ENCODE assay signal across 18 cellular contexts in genomic region chr18:49621851-49622351, GRCh38.
"Had no signal": no experiment of that assay in that cellular context is flagged by ENCODE, and none has a peak within 500 bp of the region (broad histone marks: within the 10 kb centered on the region; RNA-seq: fewer than 3 reads in every experiment).

No MANE protein-coding gene starts in this region.

- H3K27ac ChIP-seq: brain microvascular endothelial cell, dorsolateral prefrontal cortex, esophagus squamous epithelium, heart left ventricle, sigmoid colon had no signal

- H3K4me3 ChIP-seq: dorsolateral prefrontal cortex, esophagus squamous epithelium, heart left ventricle, sigmoid colon had no signal

- ATAC-seq: activated CD4-positive, CD25-positive, alpha-beta regulatory T cell treated with anti-CD3 and anti-CD28 coated beads, Interleukin-2, amount 50 U/mL, for 24 hours; activated naive CD4-positive, alpha-beta T cell treated with anti-CD3 and anti-CD28 coated beads, Interleukin-2, amount 50 U/mL, for 72 hours; heart left ventricle; naive thymus-derived CD4-positive, alpha-beta T cell had no signal

- H3K36me3 Mint-ChIP-seq: mesothelial cell of epicardium; naive thymus-derived CD4-positive, alpha-beta T cell had no signal

- H3K27ac Mint-ChIP-seq: activated naive CD4-positive, alpha-beta T cell treated with anti-CD3 and anti-CD28 coated beads, Interleukin-2, amount 50 U/mL, for 72 hours; activated T-cell treated with anti-CD3 and anti-CD28 coated beads, Interleukin-2, amount 50 U/mL, for 24 hours; mesothelial cell of epicardium; naive thymus-derived CD4-positive, alpha-beta T cell had no signal

- H3K27me3 ChIP-seq: sigmoid colon had no signal

- H3K4me3 Mint-ChIP-seq: activated T-cell treated with anti-CD3 and anti-CD28 coated beads, Interleukin-2, amount 50 U/mL, for 24 hours; mesothelial cell of epicardium had no signal

- H3K36me3 ChIP-seq: brain microvascular endothelial cell, esophagus squamous epithelium, heart left ventricle, sigmoid colon had no signal

- FAIRE-seq: endometrium, islet of Langerhans had no signal

- H3K9me3 Mint-ChIP-seq: activated naive CD4-positive, alpha-beta T cell treated with anti-CD3 and anti-CD28 coated beads, Interleukin-2, amount 50 U/mL, for 72 hours; activated T-cell treated with anti-CD3 and anti-CD28 coated beads, Interleukin-2, amount 50 U/mL, for 24 hours; mesothelial cell of epicardium had no signal

- H3K9me3 ChIP-seq: esophagus squamous epithelium, heart left ventricle, sigmoid colon had no signal

- DNase-seq: activated effector memory CD4-positive, alpha-beta T cell treated with Interleukin-2 at 50 U/mL for 16 hours; activated T-cell treated with anti-CD3 and anti-CD28 coated beads, Interleukin-2, amount 50 U/mL, for 24 hours; amygdala; brain microvascular endothelial cell; dorsolateral prefrontal cortex; esophagus squamous epithelium; foreskin fibroblast; heart left ventricle; naive thymus-derived CD4-positive, alpha-beta T cell; sigmoid colon; stimulated activated CD4-positive, alpha-beta T cell treated with anti-CD3 and anti-CD28 coated beads, Interleukin-12 subunit alpha, Interleukin-12 subunit beta, amount 100 ng/mL, for 4 hours; stimulated activated naive CD4-positive, alpha-beta T cell; substantia nigra had no signal
